In genomic region chr5:173643964-173644363, GRCh38 we compare ENCODE assay signal across 8 cellular contexts. TPM values are rescaled to one million over a fixed set of nuclear protein-coding genes. Genes with fewer than 3 reads are reported as not detected.
DNase-seq lines count a peak whose midpoint lies in the region; ATAC-seq and TF ChIP-seq lines count a peak whose summit lies in the region.

No MANE protein-coding gene starts in this region.

- H3K4me3 ChIP-seq in testis: no peak overlapping the region

- no peaks in the 10 kb centered on the region for H3K4me1 ChIP-seq in testis

- no peaks in the 10 kb centered on the region for H3K9me3 Mint-ChIP-seq in naive thymus-derived CD8-positive, alpha-beta T cell
- H3K9me3 Mint-ChIP-seq in activated CD4-positive, alpha-beta T cell treated with anti-CD3 and anti-CD28 coated beads, Interleukin-2, amount 10 ng/mL, durations not matched to agents 7 days and 5 days: no peaks in the 10 kb centered on the region

- H3K4me3 Mint-ChIP-seq in naive thymus-derived CD8-positive, alpha-beta T cell: no peak overlapping the region
- no peak overlapping the region for H3K4me3 Mint-ChIP-seq in activated CD4-positive, alpha-beta T cell treated with anti-CD3 and anti-CD28 coated beads, Interleukin-2, amount 10 ng/mL, durations not matched to agents 7 days and 5 days

- DNase-seq in G401 (ENCODE audit: low spot score) (peak; percentile 95), NCI-H1930 (lab: John Stamatoyannopoulos, UW) (peak; percentile 10 to 19), ecto neural progenitor cell (ENCODE audit: low spot score) (peak; percentile 73), testis (peak; percentile 29)
- DNase-seq in naive thymus-derived CD8-positive, alpha-beta T cell: no peak
- DNase-seq in activated CD4-positive, alpha-beta T cell treated with anti-CD3 and anti-CD28 coated beads, Interleukin-2, amount 10 ng/mL, durations not matched to agents 7 days and 5 days: no peak
- no peak for DNase-seq in activated CD4-positive, alpha-beta T cell treated with anti-CD3 and anti-CD28 coated beads, Interleukin-2, amount 50 U/mL, for 4 hours

- peak overlapping the region in 1 of 10 donors; percentile 37 for H3K27ac Mint-ChIP-seq in naive thymus-derived CD8-positive, alpha-beta T cell
- no peak overlapping the region for H3K27ac Mint-ChIP-seq in activated CD4-positive, alpha-beta T cell treated with anti-CD3 and anti-CD28 coated beads, Interleukin-2, amount 10 ng/mL, durations not matched to agents 7 days and 5 days

- no peaks in the 10 kb centered on the region for H3K9me3 ChIP-seq in testis

- peak; percentile 67 for ATAC-seq in GM21786 (IDR thresholded peaks at IDR 0.05; ENCODE audit: unreplicated experiment)
- ATAC-seq in naive thymus-derived CD8-positive, alpha-beta T cell: no peak

- TF ChIP-seq POLR2A in testis (IDR thresholded peaks at IDR 0.05): no peak

- TF ChIP-seq CTCF in testis (IDR thresholded peaks at IDR 0.05): no peak

- H3K4me1 Mint-ChIP-seq in naive thymus-derived CD8-positive, alpha-beta T cell: peaks cover 0 to 2% (median under 1%) of the 10 kb centered on the region in 4 donors
- H3K4me1 Mint-ChIP-seq in activated CD4-positive, alpha-beta T cell treated with anti-CD3 and anti-CD28 coated beads, Interleukin-2, amount 10 ng/mL, durations not matched to agents 7 days and 5 days: no peaks in the 10 kb centered on the region

- no peaks in the 10 kb centered on the region for H3K36me3 Mint-ChIP-seq in naive thymus-derived CD8-positive, alpha-beta T cell
- no peaks in the 10 kb centered on the region for H3K36me3 Mint-ChIP-seq in activated CD4-positive, alpha-beta T cell treated with anti-CD3 and anti-CD28 coated beads, Interleukin-2, amount 10 ng/mL, durations not matched to agents 7 days and 5 days (ENCODE audit: low read depth)

- POLR2A ChIA-PET in naive thymus-derived CD8-positive, alpha-beta T cell (lab: Charles Lee): no interaction called here
- POLR2A ChIA-PET in activated CD4-positive, alpha-beta T cell treated with anti-CD3 and anti-CD28 coated beads, Interleukin-2, amount 10 ng/mL, durations not matched to agents 7 days and 5 days (lab: Charles Lee): no interaction called here

- WGBS in testis, 2 donors: 61% methylated on average over 3 of the region's 3 CpGs; no CpG with 5 or more reads in 1 of the 2 donors

- no peaks in the 10 kb centered on the region for H3K36me3 ChIP-seq in testis (ENCODE audit: low read depth, missing control alignments)

- in situ Hi-C loops in G401 (cut with HindIII; ENCODE audit: low sequenced_read_pairs): no loop called here

- no peaks in the 10 kb centered on the region for H3K27me3 ChIP-seq in testis

- CTCF ChIA-PET in activated CD4-positive, alpha-beta T cell treated with anti-CD3 and anti-CD28 coated beads, Interleukin-2, amount 10 ng/mL, durations not matched to agents 7 days and 5 days (lab: Charles Lee): interaction anchor here (0.5 kb wide), 1 partner anchor 322 kb away, joined by 3 read pairs; no protein-coding TSS in a partner anchor

- no peak overlapping the region for H3K27ac ChIP-seq in testis

- intact Hi-C loops in testis (cut with DNase I; ENCODE audit: low total_unique reads): no loop called here

- peaks cover 2 to 12% (median 8%) of the 10 kb centered on the region in 5 donors for H3K27me3 Mint-ChIP-seq in naive thymus-derived CD8-positive, alpha-beta T cell
- peaks cover 2% of the 10 kb centered on the region for H3K27me3 Mint-ChIP-seq in activated CD4-positive, alpha-beta T cell treated with anti-CD3 and anti-CD28 coated beads, Interleukin-2, amount 10 ng/mL, durations not matched to agents 7 days and 5 days

RNA-seq across cellular contexts. Expression of gene BOD1, which starts 27.5 kb away (rescaled TPM):
- 85.4 and 98.6 TPM in 2 replicates for total RNA-seq in G401 (2014; rRNA removed; shearing (Covaris generic))
- 10 to 100 TPM; 59.4 to 70.1 TPM for total RNA-seq in testis
- 88.1 TPM for polyA plus RNA-seq in testis (ENCODE audit: insufficient read depth, low read depth, low replicate concordance)
- 10 to 100 TPM; 34.6 to 39.4 TPM for total RNA-seq in naive thymus-derived CD8-positive, alpha-beta T cell
- polyA plus RNA-seq in naive thymus-derived CD8-positive, alpha-beta T cell: 10 to 100 TPM; 12.6 to 18.7 (median 13.0) TPM
- 10 to 100 TPM; 17.7 to 22.6 TPM for total RNA-seq in activated CD4-positive, alpha-beta T cell treated with anti-CD3 and anti-CD28 coated beads, Interleukin-2, amount 10 ng/mL, durations not matched to agents 7 days and 5 days

Comparison
In these comparisons a context has a peak if more than half of its experiments do, and no peak if none do; other contexts are left out.
1. DNase-seq: peak in G401 (single experiment), NCI-H1930 (2 of 2), ecto neural progenitor cell (single experiment) and testis (single experiment); none in naive thymus-derived CD8-positive, alpha-beta T cell (0 of 10), activated CD4-positive, alpha-beta T cell treated with anti-CD3 and anti-CD28 coated beads, Interleukin-2, amount 10 ng/mL, durations not matched to agents 7 days and 5 days (single experiment) and activated CD4-positive, alpha-beta T cell treated with anti-CD3 and anti-CD28 coated beads, Interleukin-2, amount 50 U/mL, for 4 hours (0 of 2).